In genomic region chr11:96397863-96398262, GRCh38 we compare ENCODE assay signal across 17 cellular contexts. TPM values are rescaled to one million over a fixed set of nuclear protein-coding genes. Genes with fewer than 3 reads are reported as not detected.
DNase-seq lines count a peak whose midpoint lies in the region; ATAC-seq, FAIRE-seq and TF ChIP-seq lines count a peak whose summit lies in the region.
"Had no signal": no experiment of that assay in that cellular context is flagged by ENCODE, and none has a peak within 500 bp of the region (broad histone marks: within the 10 kb centered on the region; RNA-seq: fewer than 3 reads in every experiment).

No MANE protein-coding gene starts in this region.

- peaks cover 0 to 6% (median 3%) of the 10 kb centered on the region in 7 donors for H3K4me1 Mint-ChIP-seq in naive thymus-derived CD4-positive, alpha-beta T cell
- H3K4me1 Mint-ChIP-seq: B cell, H9, IgD-negative memory B cell had no signal

- no peaks in the 10 kb centered on the region for H3F3A ChIP-seq in PC-3 (ENCODE audit: low read length, unreplicated experiment)

- no peaks in the 10 kb centered on the region for H3K36me3 Mint-ChIP-seq in naive thymus-derived CD4-positive, alpha-beta T cell
- H3K36me3 Mint-ChIP-seq: CD8-positive, alpha-beta T cell; IgD-negative memory B cell had no signal

- H3K27me3 ChIP-seq in naive thymus-derived CD4-positive, alpha-beta T cell (ENCODE audit: control insufficient read depth in 2 of 2, insufficient read depth in 2 of 2, low read length in 2 of 2): no peaks in the 10 kb centered on the region
- no peaks in the 10 kb centered on the region for H3K27me3 ChIP-seq in PC-3 (ENCODE audit: low read length)
- H3K27me3 ChIP-seq: BLaER1 treated with 17β-estradiol and CSF1 and Interleukin-3, amounts not matched to agents 10 nM and 100 nM had no signal

- no peak overlapping the region for H3K4me3 Mint-ChIP-seq in naive thymus-derived CD4-positive, alpha-beta T cell
- H3K4me3 Mint-ChIP-seq: B cell; CD8-positive, alpha-beta T cell; H9; IgD-negative memory B cell had no signal

- intact Hi-C loops in naive thymus-derived CD4-positive, alpha-beta T cell (cut with micrococcal nuclease): no loop called here
- intact Hi-C loops in PC-3 (cut with micrococcal nuclease): no loop called here

- peaks cover 0 to 2% (median 0%) of the 10 kb centered on the region in 11 donors for H3K9me3 Mint-ChIP-seq in naive thymus-derived CD4-positive, alpha-beta T cell
- H3K9me3 Mint-ChIP-seq: CD8-positive, alpha-beta T cell; H9 had no signal

- H4K20me1 ChIP-seq in PC-3 (ENCODE audit: low read length): no peaks in the 10 kb centered on the region

- H2AFZ ChIP-seq in PC-3 (ENCODE audit: low read length): no peak overlapping the region

- H3K27ac ChIP-seq in naive thymus-derived CD4-positive, alpha-beta T cell (ENCODE audit: low read depth, low read length): no peak overlapping the region
- H3K27ac ChIP-seq in PC-3 (ENCODE audit: low read length): no peak overlapping the region
- H3K27ac ChIP-seq: BLaER1 treated with 17β-estradiol and CSF1 and Interleukin-3, amounts not matched to agents 10 nM and 100 nM had no signal

- H3K4me1 ChIP-seq in naive thymus-derived CD4-positive, alpha-beta T cell (ENCODE audit: control insufficient read depth in 2 of 2, insufficient read depth in 2 of 2, low read length in 2 of 2): no peaks in the 10 kb centered on the region
- H3K4me1 ChIP-seq in PC-3 (ENCODE audit: insufficient read depth, low read length): 0 out of 2 replicates have a peak, but pooled peaks cover 3% of the 10 kb centered on the region

- no peaks in the 10 kb centered on the region for H3K79me2 ChIP-seq in PC-3 (ENCODE audit: low read length)

- no peaks in the 10 kb centered on the region for H3K9me3 ChIP-seq in naive thymus-derived CD4-positive, alpha-beta T cell (ENCODE audit: control insufficient read depth in 2 of 3, low read length in 3 of 3)
- H3K9me3 ChIP-seq in PC-3 (ENCODE audit: low read length): no peaks in the 10 kb centered on the region

- no peak for TF ChIP-seq CTCF in PC-3 (conservative IDR thresholded peaks at IDR 0.05; ENCODE audit: low read depth, low read length)

- no peak for TF ChIP-seq POLR2A in GM12892 (IDR thresholded peaks at IDR 0.05; ENCODE audit: low read depth, low read length)

- no peak overlapping the region for H3K4me3 ChIP-seq in naive thymus-derived CD4-positive, alpha-beta T cell (ENCODE audit: low read length)
- no peak overlapping the region for H3K4me3 ChIP-seq in PC-3 (ENCODE audit: low read length)
- H3K4me3 ChIP-seq: BLaER1 treated with 17β-estradiol and CSF1 and Interleukin-3, amounts not matched to agents 10 nM and 100 nM had no signal

- no peaks in the 10 kb centered on the region for H3K36me3 ChIP-seq in naive thymus-derived CD4-positive, alpha-beta T cell (ENCODE audit: control insufficient read depth in 2 of 3, insufficient read depth in 3 of 3, low read length in 3 of 3)
- no peaks in the 10 kb centered on the region for H3K36me3 ChIP-seq in PC-3 (ENCODE audit: low read depth, low read length)
- H3K36me3 ChIP-seq: BLaER1 treated with 17β-estradiol and CSF1 and Interleukin-3, amounts not matched to agents 10 nM and 100 nM had no signal

- CTCF ChIA-PET in naive thymus-derived CD4-positive, alpha-beta T cell (lab: Charles Lee): interaction anchor here (1.2 to 1.7 kb wide), 2 partner anchors 549 to 563 kb away, joined by 4 to 7 read pairs; no protein-coding TSS in a partner anchor
- CTCF ChIA-PET in PC-3 (lab: Charles Lee): no interaction called here

- H3K9ac ChIP-seq in PC-3 (ENCODE audit: low read length): no peak overlapping the region
- H3K9ac ChIP-seq: BLaER1 treated with 17β-estradiol and CSF1 and Interleukin-3, amounts not matched to agents 10 nM and 100 nM had no signal

- H3K27me3 Mint-ChIP-seq in naive thymus-derived CD4-positive, alpha-beta T cell: peaks cover 0 to 17% (median 6%) of the 10 kb centered on the region in 5 donors

- DNase-seq in DMS79 (lab: John Stamatoyannopoulos, UW): peak; percentile 52
- no peak for DNase-seq in GM12892 (ENCODE audit: insufficient read length)
- DNase-seq in NCI-H226: peak; percentile 1
- peak; percentile 38 for DNase-seq in foreskin melanocyte
- no peak for DNase-seq in naive thymus-derived CD4-positive, alpha-beta T cell
- DNase-seq in PC-3: no peak
- DNase-seq: Calu3; CD8-positive, alpha-beta T cell; DMS53; GDM1; H9; KG1 had no signal

- peak; percentile 65 for FAIRE-seq in GM12892 (lab: Jason Lieb, UNC)
- FAIRE-seq: H1 had no signal

- no peaks in the 10 kb centered on the region for H3K9me2 ChIP-seq in PC-3 (replicated peaks; ENCODE audit: low read length)

- no peak overlapping the region for H3K27ac Mint-ChIP-seq in naive thymus-derived CD4-positive, alpha-beta T cell
- H3K27ac Mint-ChIP-seq: B cell; CD8-positive, alpha-beta T cell; H9 had no signal

- H3K4me2 ChIP-seq in PC-3 (ENCODE audit: low read length): no peak overlapping the region
- H3K4me2 ChIP-seq: BLaER1 treated with 17β-estradiol and CSF1 and Interleukin-3, amounts not matched to agents 10 nM and 100 nM had no signal

- no peak for ATAC-seq in naive thymus-derived CD4-positive, alpha-beta T cell
- ATAC-seq in PC-3 (no peak), HG03354 (IDR thresholded peaks at IDR 0.05; ENCODE audit: poor library complexity, severe bottlenecking, unreplicated experiment) (no peak)
- ATAC-seq: CD8-positive, alpha-beta T cell had no signal

- POLR2A ChIA-PET in naive thymus-derived CD4-positive, alpha-beta T cell (lab: Charles Lee): no interaction called here
- POLR2A ChIA-PET in PC-3 (lab: Charles Lee; ENCODE audit: unreplicated experiment): no interaction called here

- no TSS peak for BruUV-seq in PC-3 (replicated peaks; lab: Mats Ljungman, UMichigan)

RNA-seq across cellular contexts. Expression of gene JRKL, which starts 8.1 kb away (rescaled TPM):
- polyA plus RNA-seq in GM12892 (2012; ENCODE audit: missing spikeins): 11.0 TPM
- 10 to 100 TPM in 3 of 5 experiments, 1 to 10 TPM in 2; 5.4 to 17.3 (median 10.1) TPM for total RNA-seq in naive thymus-derived CD4-positive, alpha-beta T cell
- polyA plus RNA-seq in naive thymus-derived CD4-positive, alpha-beta T cell: 1 to 10 TPM; 5.4 to 5.5 TPM
- total RNA-seq in PC-3 (2014; rRNA removed): 4.7 and 5.1 TPM in 2 replicates

RNA-seq across cellular contexts. Expression of gene CCDC82, which starts 8.2 kb away (rescaled TPM):
- polyA plus RNA-seq in GM12892 (2012; ENCODE audit: missing spikeins): 25.8 TPM
- 10 to 100 TPM; 21.9 to 46.2 (median 32.0) TPM for total RNA-seq in naive thymus-derived CD4-positive, alpha-beta T cell
- polyA plus RNA-seq in naive thymus-derived CD4-positive, alpha-beta T cell: 10 to 100 TPM; 23.2 to 33.8 TPM
- 13.5 and 14.5 TPM in 2 replicates for total RNA-seq in PC-3 (2014; rRNA removed)

RNA-seq across cellular contexts. Expression of gene MAML2, which starts 54.9 kb away (rescaled TPM):
- 3.5 TPM for polyA plus RNA-seq in GM12892 (2012; ENCODE audit: missing spikeins)
- total RNA-seq in naive thymus-derived CD4-positive, alpha-beta T cell: 10 to 100 TPM; 15.6 to 81.3 (median 68.2) TPM
- 10 to 100 TPM; 12.6 to 38.6 TPM for polyA plus RNA-seq in naive thymus-derived CD4-positive, alpha-beta T cell
- total RNA-seq in PC-3 (2014; rRNA removed): 10.3 and 10.9 TPM in 2 replicates

Comparison
In these comparisons a context has a peak if more than half of its experiments do, and no peak if none do; other contexts are left out.
1. DNase-seq: peak in DMS79 (single experiment), NCI-H226 (single experiment) and foreskin melanocyte (single experiment); none in GM12892 (single experiment), naive thymus-derived CD4-positive, alpha-beta T cell (0 of 9) and PC-3 (single experiment).